In the genomic region with DNA sequence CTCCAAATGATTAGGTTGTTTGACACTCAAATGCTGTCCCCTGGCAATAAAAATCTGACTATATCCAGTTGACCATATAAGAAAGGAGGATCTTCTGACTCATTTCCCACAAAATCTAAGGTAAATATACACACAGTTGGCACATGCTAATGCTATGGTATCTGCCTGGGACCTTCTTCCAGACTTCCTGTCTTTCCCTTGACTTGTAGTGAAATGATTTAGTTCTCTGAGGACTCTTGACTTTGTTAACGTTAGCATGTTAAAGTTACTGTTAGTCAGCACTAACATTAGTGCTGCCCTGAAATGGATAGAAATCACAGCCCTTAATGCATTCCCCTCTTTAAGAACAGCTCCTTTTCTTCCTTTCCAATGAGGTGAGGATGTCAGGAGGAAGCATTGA, we compare ENCODE assay signal across 16 cellular contexts.
"Had no signal": no experiment of that assay in that cellular context is flagged by ENCODE, and none has a peak within 500 bp of the region (broad histone marks: within the 10 kb centered on the region; RNA-seq: fewer than 3 reads in every experiment).

No MANE protein-coding gene starts in this region.

- H3K27ac Mint-ChIP-seq: endodermal cell, natural killer cell had no signal

- DNase-seq: colonic mucosa; dermis blood vessel endothelial cell; endodermal cell; erythroblast; heart right ventricle; islet precursor cell; mammary epithelial cell; natural killer cell; posterior cingulate gyrus; right cardiac atrium; small intestine; stimulated activated CD4-positive, alpha-beta T cell treated with anti-CD3 and anti-CD28 coated beads, Interleukin-2, amount 100 ng/mL, for 48 hours; stimulated activated naive CD4-positive, alpha-beta T cell treated with Interleukin-2 at 50 U/mL for 16 hours; trophoblast cell had no signal

- H3K36me3 Mint-ChIP-seq: natural killer cell had no signal

- H3K9me3 ChIP-seq: colonic mucosa had no signal

- H3K27me3 ChIP-seq: colonic mucosa, heart right ventricle had no signal

- H3K36me3 ChIP-seq: colonic mucosa, heart right ventricle had no signal

- ATAC-seq: heart right ventricle, left lobe of liver, natural killer cell, right cardiac atrium had no signal

- H3K4me1 Mint-ChIP-seq: natural killer cell, neural crest cell had no signal

- H3K4me3 ChIP-seq: colonic mucosa, heart right ventricle had no signal

- H3K27ac ChIP-seq: colonic mucosa, heart right ventricle had no signal

- H3K4me1 ChIP-seq: colonic mucosa, heart right ventricle had no signal

- H3K4me3 Mint-ChIP-seq: endodermal cell, natural killer cell, neural crest cell had no signal
